In genomic region chr20:330233-331149, GRCh38 we compare ENCODE assay signal across 2 cellular contexts.
TF ChIP-seq lines count a peak whose summit lies in the region.

No MANE protein-coding gene starts in this region.

TF ChIP-seq in HEK293, 187 proteins besides CTCF, POLR2A, EP300 and RAD21 (continued from another document and continues in another):
- no peak for TF ChIP-seq INSM2 (tag by site-specific recombination; IDR thresholded peaks at IDR 0.05)
- 0 out of 2 replicates have a peak, but pooled peaks have one; percentile 48 for TF ChIP-seq ZBTB17 (tag by site-specific recombination; IDR thresholded peaks at IDR 0.05)
- TF ChIP-seq ZFHX2 (tag by site-specific recombination; conservative IDR thresholded peaks at IDR 0.05), result 0 out of 2 replicates have a peak, but pooled peaks have one; percentile 20
- TF ChIP-seq ZNF248 (tag by site-specific recombination; IDR thresholded peaks at IDR 0.05), result no peak
- TF ChIP-seq ZNF701 (tag by site-specific recombination; IDR thresholded peaks at IDR 0.05), result no peak
- TF ChIP-seq ZNF626 (tag by site-specific recombination; IDR thresholded peaks at IDR 0.05), result no peak
- TF ChIP-seq ZNF292 (tag by site-specific recombination; IDR thresholded peaks at IDR 0.05; ENCODE audit: borderline replicate concordance, low read depth), result no peak
- no peak for TF ChIP-seq ZBTB10 (tag by site-specific recombination; IDR thresholded peaks at IDR 0.05)
- no peak for TF ChIP-seq ZNF571 (tag by site-specific recombination; IDR thresholded peaks at IDR 0.05)
- no peak for TF ChIP-seq OVOL3 (tag by site-specific recombination; IDR thresholded peaks at IDR 0.05)
- no peak for TF ChIP-seq ZNF501 (tag by site-specific recombination; IDR thresholded peaks at IDR 0.05)
- TF ChIP-seq ZNF138 (tag by site-specific recombination; IDR thresholded peaks at IDR 0.05; ENCODE audit: borderline replicate concordance), result no peak
- TF ChIP-seq HOXA7 (CRISPR knock-in tag; IDR thresholded peaks at IDR 0.05; ENCODE audit: borderline replicate concordance), result no peak
- TF ChIP-seq ZNF174 (tag by site-specific recombination; IDR thresholded peaks at IDR 0.05), result no peak
- no peak for TF ChIP-seq ZNF140 (tag by site-specific recombination; IDR thresholded peaks at IDR 0.05)
- TF ChIP-seq ZBTB7A (tag by site-specific recombination; IDR thresholded peaks at IDR 0.05; ENCODE audit: low read depth), result no peak
- no peak for TF ChIP-seq ZNF132 (tag by site-specific recombination; IDR thresholded peaks at IDR 0.05; ENCODE audit: borderline replicate concordance)
- no peak for TF ChIP-seq YY1 (tag by site-specific recombination; IDR thresholded peaks at IDR 0.05)
- TF ChIP-seq ZNF624 (tag by site-specific recombination; IDR thresholded peaks at IDR 0.05), result no peak
- TF ChIP-seq ZNF660 (tag by site-specific recombination; IDR thresholded peaks at IDR 0.05), result no peak
- peak; percentile 96 for TF ChIP-seq ZNF654 (tag by site-specific recombination; IDR thresholded peaks at IDR 0.05; ENCODE audit: low read depth)
- no peak for TF ChIP-seq ZNF544 (tag by site-specific recombination; IDR thresholded peaks at IDR 0.05)
- no peak for TF ChIP-seq IKZF3 (tag by site-specific recombination; IDR thresholded peaks at IDR 0.05)
- no peak for TF ChIP-seq ZNF404 (tag by site-specific recombination; IDR thresholded peaks at IDR 0.05)
- TF ChIP-seq ZNF621 (tag by site-specific recombination; IDR thresholded peaks at IDR 0.05), result no peak
- 0 out of 2 replicates have a peak, but pooled peaks have one; percentile 32 for TF ChIP-seq KLF10 (tag by site-specific recombination; IDR thresholded peaks at IDR 0.05)
- no peak for TF ChIP-seq REST (tag by site-specific recombination; IDR thresholded peaks at IDR 0.05)
- TF ChIP-seq WT1 (tag by site-specific recombination; IDR thresholded peaks at IDR 0.05), result no peak

TF ChIP-seq in HepG2, 621 proteins besides CTCF, POLR2A, EP300 and RAD21 (continued from another document and continues in another):
- TF ChIP-seq ZNF687 (CRISPR knock-in tag; IDR thresholded peaks at IDR 0.05) (peak; percentile 42), CREBL2 (CRISPR knock-in tag; IDR thresholded peaks at IDR 0.05; ENCODE audit: borderline replicate concordance) (no peak), RBM22 (optimal IDR thresholded peaks at IDR 0.05; ENCODE audit: low read length) (peak; percentile 72), HOXA3 (CRISPR knock-in tag; IDR thresholded peaks at IDR 0.05) (peak; percentile 40; the same call in 1 of the 2 replicates), ZNF414 (CRISPR knock-in tag; IDR thresholded peaks at IDR 0.05) (no peak), ZSCAN20 (CRISPR knock-in tag; IDR thresholded peaks at IDR 0.05; ENCODE audit: borderline replicate concordance) (no peak), TFDP2 (CRISPR knock-in tag; IDR thresholded peaks at IDR 0.05) (0 out of 2 replicates have a peak, but pooled peaks have one; percentile 15), ZNF205 (CRISPR knock-in tag; IDR thresholded peaks at IDR 0.05) (0 out of 2 replicates have a peak, but pooled peaks have one; percentile 23), CENPX (CRISPR knock-in tag; IDR thresholded peaks at IDR 0.05) (no peak), NFYC (CRISPR knock-in tag; IDR thresholded peaks at IDR 0.05) (no peak), BRD4 (CRISPR knock-in tag; IDR thresholded peaks at IDR 0.05) (no peak), CREB1 (IDR thresholded peaks at IDR 0.05) (no peak), CREB1 (CRISPR knock-in tag; IDR thresholded peaks at IDR 0.05) (no peak), ZFAT (CRISPR knock-in tag; conservative IDR thresholded peaks at IDR 0.05) (no peak), TP53 (CRISPR knock-in tag; conservative IDR thresholded peaks at IDR 0.05) (no peak), ZNF274 (CRISPR knock-in tag; IDR thresholded peaks at IDR 0.05) (no peak), ZNF335 (CRISPR knock-in tag; IDR thresholded peaks at IDR 0.05) (no peak), NR2F1 (CRISPR knock-in tag; IDR thresholded peaks at IDR 0.05) (peak; percentile 82 to 90), UBTF (CRISPR knock-in tag; IDR thresholded peaks at IDR 0.05) (0 out of 2 replicates have a peak, but pooled peaks have one; percentile 40), ZNF235 (CRISPR knock-in tag; IDR thresholded peaks at IDR 0.05; ENCODE audit: borderline replicate concordance) (no peak; the same call in 1 of the 2 replicates), ZBTB25 (CRISPR knock-in tag; IDR thresholded peaks at IDR 0.05) (no peak; the same call in 1 of the 2 replicates), ZNF550 (CRISPR knock-in tag; IDR thresholded peaks at IDR 0.05; ENCODE audit: borderline replicate concordance) (no peak), HIC2 (CRISPR knock-in tag; IDR thresholded peaks at IDR 0.05; ENCODE audit: low read depth) (peak; percentile 27; the same call in 1 of the 2 replicates), IRF9 (CRISPR knock-in tag; IDR thresholded peaks at IDR 0.05; ENCODE audit: borderline replicate concordance) (peak; percentile 71; the same call in 1 of the 2 replicates), HMGXB3 (CRISPR knock-in tag; IDR thresholded peaks at IDR 0.05; ENCODE audit: borderline replicate concordance) (no peak), CREM (IDR thresholded peaks at IDR 0.05) (no peak), CREM (CRISPR knock-in tag; IDR thresholded peaks at IDR 0.05) (no peak), YY1 (IDR thresholded peaks at IDR 0.05; ENCODE audit: insufficient read depth, insufficient replicate concordance, low read depth, low read length) (no peak), SOX6 (IDR thresholded peaks at IDR 0.05) (no peak), SOX6 (CRISPR knock-in tag; IDR thresholded peaks at IDR 0.05) (peak; percentile 8; the same call in 1 of the 2 replicates)
